Comparison of ENCODE assay signal across 8 cellular contexts in the genomic region with DNA sequence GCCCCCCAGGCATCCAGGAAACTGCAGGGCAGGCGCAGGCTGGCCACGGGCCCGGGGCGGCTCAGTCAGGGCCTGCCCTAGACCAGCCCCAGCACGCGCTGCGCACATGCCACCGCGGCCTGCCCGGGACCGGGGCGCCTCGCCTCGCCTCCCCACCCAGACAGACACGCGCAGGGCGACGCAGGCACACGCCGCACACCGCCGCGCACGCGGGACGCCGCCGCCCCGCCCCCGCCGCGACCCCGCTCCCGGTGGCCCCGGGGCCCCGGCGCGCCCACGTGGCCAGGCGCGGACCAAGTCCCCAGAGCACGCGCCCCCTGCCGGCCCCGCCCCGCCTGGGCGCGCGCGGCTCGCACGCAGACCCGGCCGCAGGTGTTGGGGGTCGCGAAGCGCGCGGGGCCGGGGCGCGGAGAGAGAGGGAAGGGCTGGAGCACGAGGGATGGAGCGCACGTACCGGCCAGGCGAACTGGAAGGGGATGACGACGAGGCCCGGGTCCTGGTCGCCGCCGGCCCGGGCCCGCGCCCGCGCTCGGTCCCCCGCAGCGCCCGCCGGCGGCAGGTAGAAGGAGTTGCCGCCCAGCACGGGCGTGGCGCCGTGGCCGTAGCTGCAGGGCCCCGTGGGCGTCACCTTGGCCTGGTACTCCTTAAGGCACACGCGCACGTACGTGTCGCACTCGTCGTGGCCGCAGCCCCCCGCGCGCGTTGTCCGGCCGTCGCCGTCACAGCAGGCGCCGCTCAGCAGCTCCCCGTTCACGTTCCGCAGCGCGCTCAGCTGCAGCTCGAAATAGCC. TPM values are rescaled to one million over a fixed set of nuclear protein-coding genes. Genes with fewer than 3 reads are reported as not detected.
DNase-seq lines count a peak whose midpoint lies in the region; TF ChIP-seq lines count a peak whose summit lies in the region.

No MANE protein-coding gene starts in this region.

- peaks cover 6% of the 10 kb centered on the region for H3K36me3 Mint-ChIP-seq in endothelial cell (ENCODE audit: low read depth, unreplicated experiment)

- H3K27me3 Mint-ChIP-seq in endothelial cell (ENCODE audit: unreplicated experiment), result peaks cover 20% of the 10 kb centered on the region

- H3K27ac ChIP-seq in parathyroid adenoma, result no peak overlapping the region

- H3K27ac Mint-ChIP-seq in endothelial cell (ENCODE audit: unreplicated experiment), result no peak overlapping the region

- in situ Hi-C loops in GM13977 (cut with MboI; ENCODE audit: low pct_unique_long_range_greater_than_20kb, low sequenced_read_pairs, unreplicated experiment), result no loop called here

- no peaks in the 10 kb centered on the region for H3K9me3 ChIP-seq in parathyroid adenoma (ENCODE audit: control insufficient read depth, low read length)

- peaks cover 30% of the 10 kb centered on the region for H3K4me1 Mint-ChIP-seq in endothelial cell (ENCODE audit: unreplicated experiment)

- H2AFZ ChIP-seq in parathyroid adenoma, result no peak overlapping the region

- DNase-seq in GM13977 (ENCODE audit: low spot score) (no peak), NCI-H2171 (lab: John Stamatoyannopoulos, UW) (peak; percentile 71), endothelial cell (ENCODE audit: low spot score) (peak; percentile 34), NAMALWA (ENCODE audit: low spot score) (no peak), SKM-1 treated with dmso at 0.1 percent for 144 hours (lab: John Stamatoyannopoulos, UW; ENCODE audit: unreplicated experiment) (no peak), NCI-H510A treated with DMSO at 0.1 percent for 48 hours (lab: John Stamatoyannopoulos, UW) (no peak), SW 1271 (lab: John Stamatoyannopoulos, UW) (no peak)

- TF ChIP-seq CTCF in GM13977 (IDR thresholded peaks at IDR 0.05; ENCODE audit: extremely low read depth, insufficient read depth, missing control alignments) (peak; percentile 22), endothelial cell (IDR thresholded peaks at IDR 0.05; ENCODE audit: unreplicated experiment) (peak; percentile 56), parathyroid adenoma (IDR thresholded peaks at IDR 0.05) (no peak)

- no peak overlapping the region for H3K9ac ChIP-seq in parathyroid adenoma

- no peaks in the 10 kb centered on the region for H3K27me3 ChIP-seq in parathyroid adenoma (ENCODE audit: control insufficient read depth, insufficient read depth, low read length)

- H3K79me2 ChIP-seq in parathyroid adenoma, result no peaks in the 10 kb centered on the region

- no peaks in the 10 kb centered on the region for H3K36me3 ChIP-seq in parathyroid adenoma (ENCODE audit: control insufficient read depth, insufficient read depth, low read length)

- H3K9me3 Mint-ChIP-seq in endothelial cell (ENCODE audit: unreplicated experiment), result no peaks in the 10 kb centered on the region

- H3K4me2 ChIP-seq in parathyroid adenoma (ENCODE audit: low read length), result peak overlapping the region; percentile 73

- H3K4me3 ChIP-seq in parathyroid adenoma (ENCODE audit: low read depth, low read length), result no peak overlapping the region

- peaks cover 29% of the 10 kb centered on the region for H3K4me1 ChIP-seq in parathyroid adenoma

- peak overlapping the region; percentile 90 for H3K4me3 Mint-ChIP-seq in endothelial cell (ENCODE audit: unreplicated experiment)

RNA-seq across cellular contexts. Expression of gene JAG2, which starts 1.1 kb away (rescaled TPM):
- 280 TPM for total RNA-seq in endothelial cell (ENCODE audit: unreplicated experiment)

RNA-seq across cellular contexts. Expression of gene NUDT14, which starts 13.6 kb away (rescaled TPM):
- total RNA-seq in endothelial cell (ENCODE audit: unreplicated experiment), result 135 TPM

Comparison
In these comparisons a context has a peak if more than half of its experiments do, and no peak if none do; other contexts are left out.
1. DNase-seq: peak in NCI-H2171 (single experiment) and endothelial cell (single experiment); none in GM13977 (single experiment), NAMALWA (single experiment), SKM-1 treated with dmso at 0.1 percent for 144 hours (single experiment), NCI-H510A treated with DMSO at 0.1 percent for 48 hours (single experiment) and SW 1271 (0 of 2).